Comparison of ENCODE assay signal across 14 cellular contexts in genomic region chrX:149945820-149946219, GRCh38. TPM values are rescaled to one million over a fixed set of nuclear protein-coding genes. Genes with fewer than 3 reads are reported as not detected.
"Had no signal": no experiment of that assay in that cellular context is flagged by ENCODE, and none has a peak within 500 bp of the region (broad histone marks: within the 10 kb centered on the region; RNA-seq: fewer than 3 reads in every experiment).

No MANE protein-coding gene starts in this region.

RNA-seq across cellular contexts. Expression of gene HSFX4, which starts 16.4 kb away (rescaled TPM):
- total RNA-seq: activated B cell treated with CpG ODN at 0.5 μM for 24 hours; activated CD4-positive, alpha-beta memory T cell treated with anti-CD3 and anti-CD28 coated beads for 36 hours; activated CD4-positive, alpha-beta memory T cell treated with anti-CD3 and anti-CD28 coated beads, Interleukin-2, amount 10 ng/mL, durations not matched to agents 7 days and 5 days; activated CD4-positive, alpha-beta T cell treated with anti-CD3 and anti-CD28 coated beads for 36 hours; activated CD4-positive, alpha-beta T cell treated with anti-CD3 and anti-CD28 coated beads, Interleukin-2, amount 10 ng/mL, durations not matched to agents 24 days and 14 days; activated CD4-positive, alpha-beta T cell treated with anti-CD3 and anti-CD28 coated beads, Interleukin-2, amount 10 ng/mL, durations not matched to agents 7 days and 5 days; activated CD8-positive, alpha-beta memory T cell treated with anti-CD3 and anti-CD28 coated beads for 36 hours; activated CD8-positive, alpha-beta T cell treated with anti-CD3 and anti-CD28 coated beads for 36 hours; activated CD8-positive, alpha-beta T cell treated with anti-CD3 and anti-CD28 coated beads, Interleukin-2, amount 10 ng/mL, durations not matched to agents 7 days and 5 days; T-cell; T-helper 1 cell treated with Interleukin-12 subunit alpha and Interleukin-12 subunit beta and Interleukin-4 antibody, amounts not matched to agents 30 ng/mL and 1 ng/mL, for 36 hours; T-helper 17 cell; T-helper 2 cell treated with Interferon-gamma antibody and Interleukin-4, amounts not matched to agents 100 ng/mL and 5 ng/mL, for 36 hours; WTC11 had no signal
